In genomic region chr10:3807928-3808496, GRCh38 we compare ENCODE assay signal across 11 cellular contexts. TPM values are rescaled to one million over a fixed set of nuclear protein-coding genes. Genes with fewer than 3 reads are reported as not detected.
DNase-seq lines count a peak whose midpoint lies in the region; ATAC-seq and TF ChIP-seq lines count a peak whose summit lies in the region.
"Had no signal": no experiment of that assay in that cellular context is flagged by ENCODE, and none has a peak within 500 bp of the region (broad histone marks: within the 10 kb centered on the region; RNA-seq: fewer than 3 reads in every experiment).

No MANE protein-coding gene starts in this region.

- peak overlapping the region in 4 of 9 donors; percentile 86 to 99 (median 98) for H3K27ac Mint-ChIP-seq in naive thymus-derived CD4-positive, alpha-beta T cell
- no peak overlapping the region for H3K27ac Mint-ChIP-seq in effector memory CD8-positive, alpha-beta T cell

- H3K9me3 Mint-ChIP-seq in naive thymus-derived CD4-positive, alpha-beta T cell, result no peaks in the 10 kb centered on the region
- no peaks in the 10 kb centered on the region for H3K9me3 Mint-ChIP-seq in effector memory CD8-positive, alpha-beta T cell

- H3K36me3 ChIP-seq in A673 (ENCODE audit: insufficient read depth, low read length, poor library complexity, severe bottlenecking), result no peaks in the 10 kb centered on the region
- no peaks in the 10 kb centered on the region for H3K36me3 ChIP-seq in naive thymus-derived CD4-positive, alpha-beta T cell (ENCODE audit: control insufficient read depth in 2 of 3, insufficient read depth in 3 of 3, low read length in 3 of 3)
- H3K36me3 ChIP-seq: SJSA1 had no signal

- H3K27me3 Mint-ChIP-seq in naive thymus-derived CD4-positive, alpha-beta T cell, result no peaks in the 10 kb centered on the region
- H3K27me3 Mint-ChIP-seq in effector memory CD8-positive, alpha-beta T cell, result no peaks in the 10 kb centered on the region

- BruUV-seq in A673 (replicated peaks; lab: Mats Ljungman, UMichigan), result no TSS peak

- ATAC-seq in naive thymus-derived CD4-positive, alpha-beta T cell, result no peak
- ATAC-seq in effector memory CD8-positive, alpha-beta T cell (replicated peaks), result no peak
- ATAC-seq in GM19328 (IDR thresholded peaks at IDR 0.05; ENCODE audit: unreplicated experiment), result no peak

- no peak for TF ChIP-seq CTCF in A673 (conservative IDR thresholded peaks at IDR 0.05; ENCODE audit: low read depth, low read length)

- in situ Hi-C loops in KBM-7 (cut with MboI; ENCODE audit: low pct_unique_long_range_greater_than_20kb, low sequenced_read_pairs), result no loop called here

- intact Hi-C loops in A673 (cut with micrococcal nuclease; ENCODE audit: unreplicated experiment), result no loop called here
- intact Hi-C loops in naive thymus-derived CD4-positive, alpha-beta T cell (cut with micrococcal nuclease), result no loop called here

- no peaks in the 10 kb centered on the region for H3K27me3 ChIP-seq in A673 (replicated peaks; ENCODE audit: insufficient read depth, low read depth, low read length, poor library complexity)
- no peaks in the 10 kb centered on the region for H3K27me3 ChIP-seq in naive thymus-derived CD4-positive, alpha-beta T cell (ENCODE audit: control insufficient read depth in 2 of 2, insufficient read depth in 2 of 2, low read length in 2 of 2)
- H3K27me3 ChIP-seq: SJSA1 had no signal

- peaks cover 69% of the 10 kb centered on the region for H3K4me1 ChIP-seq in A673 (ENCODE audit: insufficient read depth, low read length, poor library complexity, severe bottlenecking)
- H3K4me1 ChIP-seq in naive thymus-derived CD4-positive, alpha-beta T cell (ENCODE audit: control insufficient read depth in 2 of 2, insufficient read depth in 2 of 2, low read length in 2 of 2), result peaks cover 81 to 94% of the 10 kb centered on the region in 2 donors

- CTCF ChIA-PET in A673 (lab: Charles Lee), result no interaction called here
- CTCF ChIA-PET in naive thymus-derived CD4-positive, alpha-beta T cell (lab: Charles Lee), result interaction anchor here (0.8 kb wide), 1 partner anchor 22 kb away, joined by 4 read pairs; the partner anchor contains the start of gene KLF6

- H3K4me1 Mint-ChIP-seq in naive thymus-derived CD4-positive, alpha-beta T cell, result peaks cover 54 to 91% (median 84%) of the 10 kb centered on the region in 7 donors
- H3K4me1 Mint-ChIP-seq in effector memory CD8-positive, alpha-beta T cell (ENCODE audit: low read depth in 2 of 2), result peaks cover 70 to 84% of the 10 kb centered on the region in 2 donors

- POLR2A ChIA-PET in A673 (lab: Charles Lee; ENCODE audit: low non-redundant PET), result no interaction called here
- POLR2A ChIA-PET in naive thymus-derived CD4-positive, alpha-beta T cell (lab: Charles Lee), result interaction anchor here (0.6 to 17.5 kb wide), 13 partner anchors 9 to 381 kb away, joined by 3 to 401 read pairs (median 4); partner anchors contain the start of gene KLF6

- no peaks in the 10 kb centered on the region for H3K9me3 ChIP-seq in A673 (ENCODE audit: low read depth, low read length, poor library complexity, severe bottlenecking)
- no peaks in the 10 kb centered on the region for H3K9me3 ChIP-seq in naive thymus-derived CD4-positive, alpha-beta T cell (ENCODE audit: control insufficient read depth in 2 of 3, low read length in 3 of 3)
- H3K9me3 ChIP-seq: SJSA1 had no signal

- H3K36me3 Mint-ChIP-seq in naive thymus-derived CD4-positive, alpha-beta T cell, result no peaks in the 10 kb centered on the region
- H3K36me3 Mint-ChIP-seq in effector memory CD8-positive, alpha-beta T cell (ENCODE audit: insufficient read depth), result peaks cover 73% of the 10 kb centered on the region

- DNase-seq in A673 (ENCODE audit: low spot score) (peak; percentile 55), KBM-7 (peak; percentile 52), cerebellar nuclear complex (lab: John Stamatoyannopoulos, UW) (peak; percentile 13 to 51), NCI-H1105 (lab: John Stamatoyannopoulos, UW) (no peak), OCI-M1 (lab: John Stamatoyannopoulos, UW) (no peak)
- no peak for DNase-seq in naive thymus-derived CD4-positive, alpha-beta T cell
- no peak for DNase-seq in effector memory CD8-positive, alpha-beta T cell
- DNase-seq: activated gamma-delta T cell, DMS79 had no signal

- peak overlapping the region; percentile 20 for H3K27ac ChIP-seq in A673 (ENCODE audit: low read depth, low read length, poor library complexity, severe bottlenecking)
- peak overlapping the region; percentile 82 for H3K27ac ChIP-seq in naive thymus-derived CD4-positive, alpha-beta T cell (ENCODE audit: low read depth, low read length)

- peak overlapping the region in 7 of 10 donors; percentile 70 to 86 (median 74) for H3K4me3 Mint-ChIP-seq in naive thymus-derived CD4-positive, alpha-beta T cell
- peak overlapping the region in 1 of 2 donors; percentile 89 for H3K4me3 Mint-ChIP-seq in effector memory CD8-positive, alpha-beta T cell

- H3K4me3 ChIP-seq in A673 (ENCODE audit: low read depth, low read length, poor library complexity, severe bottlenecking), result no peak overlapping the region
- H3K4me3 ChIP-seq in naive thymus-derived CD4-positive, alpha-beta T cell (ENCODE audit: low read length), result peak overlapping the region; percentile 17
- H3K4me3 ChIP-seq: SJSA1 had no signal

RNA-seq across cellular contexts. Expression of gene KLF6, which starts 23.0 kb away (rescaled TPM):
- total RNA-seq in A673 (2021), result 57.3 and 70.1 TPM in 2 replicates
- 1,000 to 10,000 TPM in 1 of 5 experiments, 100 to 1,000 TPM in 4; 142 to 1,870 (median 168) TPM for total RNA-seq in naive thymus-derived CD4-positive, alpha-beta T cell
- 100 to 1,000 TPM; 153 to 190 TPM for polyA plus RNA-seq in naive thymus-derived CD4-positive, alpha-beta T cell

Comparison
In these comparisons a context has a peak if more than half of its experiments do, and no peak if none do; other contexts are left out.
1. DNase-seq: peak in A673 (single experiment), KBM-7 (single experiment) and cerebellar nuclear complex (2 of 2); none in naive thymus-derived CD4-positive, alpha-beta T cell (0 of 9), effector memory CD8-positive, alpha-beta T cell (0 of 3), NCI-H1105 (single experiment) and OCI-M1 (single experiment).